ENCODE assay signal across 1 cellular context in the genomic region with DNA sequence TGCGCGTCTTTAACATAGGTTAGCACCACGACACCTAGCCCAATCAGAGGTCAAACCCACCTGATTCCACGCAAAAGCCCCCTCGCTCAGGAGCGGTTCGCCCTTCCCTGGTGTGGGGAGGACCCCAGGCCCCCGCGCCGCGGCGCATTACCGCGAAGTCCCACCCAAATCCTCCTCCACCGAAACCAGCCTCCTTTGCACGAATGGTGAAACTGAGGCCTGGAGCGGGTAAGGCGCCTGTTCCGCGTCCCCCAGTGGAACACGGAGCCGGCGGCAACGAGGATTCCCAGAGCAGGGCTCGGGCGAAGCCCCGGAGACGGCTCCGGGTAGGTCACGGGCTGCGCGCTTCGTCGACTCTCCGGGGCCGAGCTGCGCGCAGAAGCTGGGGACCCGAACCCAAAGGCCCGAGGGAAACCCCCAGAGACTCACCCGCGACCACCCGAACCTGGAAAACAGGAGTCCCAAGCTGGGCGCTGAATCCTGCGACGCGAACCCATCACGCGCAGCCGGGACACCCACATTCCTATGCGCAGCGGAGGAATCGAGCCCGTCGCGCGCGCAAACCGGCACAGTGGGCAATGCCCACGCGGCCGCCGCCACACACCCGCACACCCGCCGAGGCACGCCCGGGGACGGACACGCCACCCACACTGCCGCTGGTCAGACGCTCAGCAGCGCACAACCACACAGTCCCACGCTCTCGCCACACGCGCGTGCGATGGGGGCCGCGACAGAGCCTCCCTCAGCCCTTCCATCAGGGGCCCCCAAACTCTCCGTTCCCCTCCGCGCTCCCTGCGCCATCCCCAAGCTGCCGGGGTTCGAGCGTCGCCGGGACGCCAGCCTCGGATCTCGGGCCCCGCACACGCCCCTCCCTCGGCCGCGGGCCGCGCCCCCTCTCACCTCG.
TF ChIP-seq lines count a peak whose summit lies in the region.

No MANE protein-coding gene starts in this region.

TF ChIP-seq in SK-N-SH, 30 proteins besides CTCF, POLR2A, EP300 and RAD21 (continued from another document):
- TF ChIP-seq, protein P1, sequence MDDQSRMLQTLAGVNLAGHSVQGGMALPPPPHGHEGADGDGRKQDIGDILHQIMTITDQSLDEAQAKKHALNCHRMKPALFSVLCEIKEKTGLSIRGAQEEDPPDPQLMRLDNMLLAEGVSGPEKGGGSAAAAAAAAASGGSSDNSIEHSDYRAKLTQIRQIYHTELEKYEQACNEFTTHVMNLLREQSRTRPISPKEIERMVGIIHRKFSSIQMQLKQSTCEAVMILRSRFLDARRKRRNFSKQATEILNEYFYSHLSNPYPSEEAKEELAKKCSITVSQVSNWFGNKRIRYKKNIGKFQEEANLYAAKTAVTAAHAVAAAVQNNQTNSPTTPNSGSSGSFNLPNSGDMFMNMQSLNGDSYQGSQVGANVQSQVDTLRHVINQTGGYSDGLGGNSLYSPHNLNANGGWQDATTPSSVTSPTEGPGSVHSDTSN (IDR thresholded peaks at IDR 0.05), result no peak
TF ChIP-seq in SK-N-SH: peak in this region for 0.
